8 cellular contexts compared by ENCODE assay signal in the genomic region with DNA sequence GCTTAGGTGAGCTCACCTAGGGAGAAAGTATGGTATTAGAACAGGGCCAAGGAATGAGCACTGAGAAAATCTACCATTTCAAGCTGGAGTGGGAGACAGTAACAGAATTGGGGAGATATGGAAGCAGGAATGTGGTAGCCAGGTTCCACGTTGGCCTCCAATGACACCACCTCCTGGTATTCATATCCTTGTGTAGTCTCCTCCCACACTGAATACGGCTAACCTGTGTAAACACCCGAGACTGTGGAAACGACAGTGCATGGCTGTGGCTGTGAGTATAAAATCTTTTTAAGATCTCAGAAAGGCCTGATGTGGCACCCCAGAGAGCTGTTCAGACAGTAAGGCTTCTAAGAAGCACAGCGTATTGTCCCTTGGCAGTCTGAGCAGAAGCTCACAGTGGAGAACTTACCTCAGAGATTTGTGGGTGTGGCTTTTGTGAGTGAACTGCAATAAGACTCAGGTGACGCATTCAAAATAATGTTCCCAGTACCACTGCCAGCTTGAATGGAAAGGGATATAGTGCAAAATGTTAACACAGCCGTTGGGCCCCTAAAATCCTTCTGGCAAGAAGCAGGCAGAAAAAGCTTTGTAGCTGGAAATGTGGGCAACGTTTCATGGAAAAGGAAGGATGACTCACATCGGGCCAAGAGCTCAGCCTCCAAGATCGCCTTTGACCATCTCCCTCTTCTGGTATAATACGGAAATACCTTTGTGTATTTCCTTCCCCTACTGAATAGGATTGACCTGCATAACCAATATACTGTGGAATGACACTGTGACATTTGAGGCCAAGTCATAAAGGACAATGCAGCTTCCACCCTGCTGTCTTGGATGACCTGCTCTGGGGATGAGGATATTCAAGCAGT. TPM values are rescaled to one million over a fixed set of nuclear protein-coding genes. Genes with fewer than 3 reads are reported as not detected.
DNase-seq lines count a peak whose midpoint lies in the region; ATAC-seq and TF ChIP-seq lines count a peak whose summit lies in the region.
"Had no signal": no experiment of that assay in that cellular context is flagged by ENCODE, and none has a peak within 500 bp of the region (broad histone marks: within the 10 kb centered on the region; RNA-seq: fewer than 3 reads in every experiment).

No MANE protein-coding gene starts in this region.

- peak overlapping the region; percentile 78 for H3K27ac ChIP-seq in RWPE2 (ENCODE audit: poor library complexity, severe bottlenecking)
- H3K27ac ChIP-seq in foreskin keratinocyte, result no peak overlapping the region
- peak overlapping the region; percentile 73 for H3K27ac ChIP-seq in stomach smooth muscle (ENCODE audit: low read length)
- no peak overlapping the region for H3K27ac ChIP-seq in testis

- no peak overlapping the region for H3K9ac ChIP-seq in stomach smooth muscle (ENCODE audit: low read length in 2 of 2)

- H3K4me3 ChIP-seq in HFF-Myc (replicated peaks; ENCODE audit: low read depth, low read length) (no peak overlapping the region), RWPE2 (ENCODE audit: severe bottlenecking) (no peak overlapping the region), stomach smooth muscle (ENCODE audit: low read length in 2 of 2) (peak overlapping the region in 1 of 2 donors; percentile 15), testis (no peak overlapping the region)

- H3K9me3 ChIP-seq in RWPE2 (ENCODE audit: severe bottlenecking) (no peaks in the 10 kb centered on the region), stomach smooth muscle (ENCODE audit: control insufficient read depth in 2 of 2, low read length in 2 of 2) (no peaks in the 10 kb centered on the region), testis (no peaks in the 10 kb centered on the region)

- ATAC-seq in RWPE2 (ENCODE audit: low read depth), result peak; percentile 74
- ATAC-seq in foreskin keratinocyte, result peak; percentile 71
- ATAC-seq in activated CD4-positive, CD25-positive, alpha-beta regulatory T cell treated with anti-CD3 and anti-CD28 coated beads, Interleukin-2, amount 50 U/mL, for 24 hours, result no peak

- intact Hi-C loops in testis (cut with DNase I; ENCODE audit: low total_unique reads), result no loop called here

- H3K36me3 ChIP-seq in RWPE2 (ENCODE audit: low read depth) (peaks cover 27% of the 10 kb centered on the region), stomach smooth muscle (ENCODE audit: control insufficient read depth in 2 of 2, insufficient read depth in 2 of 2, low read length in 2 of 2) (peaks cover 0 to 4% of the 10 kb centered on the region in 2 donors), testis (ENCODE audit: low read depth, missing control alignments) (no peaks in the 10 kb centered on the region)

- TF ChIP-seq POLR2A in testis (IDR thresholded peaks at IDR 0.05), result no peak

- peak; percentile 20 for DNase-seq in HFF-Myc (ENCODE audit: extremely low read depth, low read depth)
- DNase-seq in RWPE2 (ENCODE audit: low spot score), result no peak
- DNase-seq in foreskin keratinocyte, result peak; percentile 34 to 59
- no peak for DNase-seq in NCI-H2081 (lab: John Stamatoyannopoulos, UW)
- DNase-seq in testis, result no peak
- DNase-seq: effector CD4-positive, alpha-beta T cell had no signal

- H3K4me1 ChIP-seq in RWPE2 (ENCODE audit: insufficient read depth, poor library complexity, severe bottlenecking) (peaks cover 25% of the 10 kb centered on the region), foreskin keratinocyte (peaks cover 15% of the 10 kb centered on the region), stomach smooth muscle (ENCODE audit: control insufficient read depth, insufficient read depth, low read length) (peaks cover 22% of the 10 kb centered on the region), testis (no peaks in the 10 kb centered on the region)

- H3K27me3 ChIP-seq in RWPE2 (ENCODE audit: insufficient read depth, poor library complexity, severe bottlenecking) (no peaks in the 10 kb centered on the region), foreskin keratinocyte (no peaks in the 10 kb centered on the region), stomach smooth muscle (ENCODE audit: control insufficient read depth in 1 of 2, insufficient read depth in 2 of 2, low read length in 2 of 2) (no peaks in the 10 kb centered on the region), testis (no peaks in the 10 kb centered on the region)

- 75 to 81% methylated on average over 10 to 11 of the region's 11 CpGs for WGBS in testis, 2 donors

- TF ChIP-seq CTCF in HFF-Myc (IDR thresholded peaks at IDR 0.05; ENCODE audit: low read depth, low read length, missing control alignments) (peak; percentile 27), RWPE2 (IDR thresholded peaks at IDR 0.05; ENCODE audit: poor library complexity, severe bottlenecking) (peak; percentile 68), foreskin keratinocyte (conservative IDR thresholded peaks at IDR 0.05) (peak; percentile 57), testis (IDR thresholded peaks at IDR 0.05) (no peak)

RNA-seq across cellular contexts. Expression of a gene that starts 14.4 kb away (rescaled TPM):
- total RNA-seq in foreskin keratinocyte (13.2 and 16.0 TPM in 2 replicates), testis (1 to 10 TPM; 6.5 to 6.9 TPM)
- polyA plus RNA-seq in foreskin keratinocyte (4.5 and 4.8 TPM in 2 replicates), testis (ENCODE audit: insufficient read depth, low read depth, low replicate concordance) (10.1 TPM)

RNA-seq across cellular contexts. Expression of a gene that starts 38.2 kb away (rescaled TPM):
- 1.3 and 1.6 TPM in 2 replicates for total RNA-seq in foreskin keratinocyte
- 1.5 and 2.0 TPM in 2 replicates for polyA plus RNA-seq in foreskin keratinocyte
- under 1 TPM in 1 of 2 donors, not detected in 1; 0.71 TPM for total RNA-seq in testis
- not detected for polyA plus RNA-seq in testis (ENCODE audit: insufficient read depth, low read depth, low replicate concordance)

Comparison
In these comparisons a context has a peak if more than half of its experiments do, and no peak if none do; other contexts are left out.
1. DNase-seq: peak in HFF-Myc (single experiment) and foreskin keratinocyte (2 of 2); none in RWPE2 (single experiment), NCI-H2081 (0 of 2) and testis (single experiment).
2. CTCF ChIP-seq: peak in HFF-Myc (single experiment), RWPE2 (single experiment) and foreskin keratinocyte (single experiment); none in testis (0 of 3).
3. ATAC-seq: peak in RWPE2 (single experiment) and foreskin keratinocyte (single experiment); none in activated CD4-positive, CD25-positive, alpha-beta regulatory T cell treated with anti-CD3 and anti-CD28 coated beads, Interleukin-2, amount 50 U/mL, for 24 hours (0 of 2).
4. H3K27ac ChIP-seq: peak in RWPE2 (single experiment) and stomach smooth muscle (single experiment); none in foreskin keratinocyte (single experiment) and testis (0 of 2).